38 cellular contexts compared by ENCODE assay signal in the genomic region with DNA sequence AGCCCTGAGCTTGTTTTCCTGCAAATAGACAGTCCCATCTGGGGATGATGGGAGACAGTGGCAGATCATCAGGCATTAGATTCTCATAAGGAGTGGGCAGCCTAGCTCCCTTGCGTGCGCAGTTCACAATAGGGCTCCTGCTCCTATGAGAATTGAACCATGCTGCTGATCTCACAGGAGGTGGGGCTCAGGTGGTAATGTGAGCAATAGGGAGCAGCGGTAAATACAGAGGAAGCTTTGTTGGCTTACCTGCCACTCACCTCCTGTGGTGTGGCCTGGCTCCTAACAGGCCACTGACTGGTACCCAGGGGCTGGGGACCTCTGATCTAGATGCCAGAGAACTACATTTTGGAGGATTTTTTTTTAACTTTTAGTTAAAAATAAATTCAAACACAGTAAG.
"Had no signal": no experiment of that assay in that cellular context is flagged by ENCODE, and none has a peak within 500 bp of the region (broad histone marks: within the 10 kb centered on the region; RNA-seq: fewer than 3 reads in every experiment).

No MANE protein-coding gene starts in this region.

- H3K4me1 Mint-ChIP-seq: activated naive CD4-positive, alpha-beta T cell treated with anti-CD3 and anti-CD28 coated beads, Interleukin-2, amount 10 ng/mL, durations not matched to agents 7 days and 5 days; activated naive CD4-positive, alpha-beta T cell treated with anti-CD3 and anti-CD28 coated beads, Interleukin-2, amount 50 U/mL, for 24 hours; activated naive CD8-positive, alpha-beta T cell treated with anti-CD3 and anti-CD28 coated beads for 36 hours; activated naive CD8-positive, alpha-beta T cell treated with anti-CD3 and anti-CD28 coated beads, Interleukin-2, amount 10 ng/mL, durations not matched to agents 7 days and 5 days; activated naive CD8-positive, alpha-beta T cell treated with anti-CD3 and anti-CD28 coated beads, Interleukin-2, amount 50 U/mL, for 24 hours; activated T-helper 17 cell treated with anti-CD3 and anti-CD28 coated beads, Interleukin-2, amount 50 U/mL, for 72 hours; central memory CD8-positive, alpha-beta T cell had no signal

- H3K4me3 Mint-ChIP-seq: activated naive CD4-positive, alpha-beta T cell treated with anti-CD3 and anti-CD28 coated beads for 36 hours; activated naive CD4-positive, alpha-beta T cell treated with anti-CD3 and anti-CD28 coated beads, Interleukin-2, amount 10 ng/mL, durations not matched to agents 7 days and 5 days; activated naive CD4-positive, alpha-beta T cell treated with anti-CD3 and anti-CD28 coated beads, Interleukin-2, amount 50 U/mL, for 24 hours; activated naive CD8-positive, alpha-beta T cell; activated naive CD8-positive, alpha-beta T cell treated with anti-CD3 and anti-CD28 coated beads for 36 hours; activated naive CD8-positive, alpha-beta T cell treated with anti-CD3 and anti-CD28 coated beads, Interleukin-2, amount 10 ng/mL, durations not matched to agents 7 days and 5 days; activated naive CD8-positive, alpha-beta T cell treated with anti-CD3 and anti-CD28 coated beads, Interleukin-2, amount 50 U/mL, for 24 hours; activated T-cell treated with anti-CD3 and anti-CD28 coated beads, Interleukin-2, amount 50 U/mL, for 24 hours; activated T-cell treated with anti-CD3 and anti-CD28 coated beads, Interleukin-2, amount 50 U/mL, for 4 hours; activated T-cell treated with anti-CD3 and anti-CD28 coated beads, Interleukin-2, amount 50 U/mL, for 72 hours; activated T-helper 1 cell treated with anti-CD3 and anti-CD28 coated beads, Interleukin-12 subunit alpha, Interleukin-12 subunit beta, Interleukin-2, Interleukin-4 antibody, amounts not matched to agents 30 ng/mL and 10 ng/mL and 1 ng/mL, durations not matched to agents 14 hours and 24 hours and 36 hours; activated T-helper 17 cell treated with anti-CD3 and anti-CD28 coated beads, Interleukin-2, amount 50 U/mL, for 72 hours; brain; central memory CD8-positive, alpha-beta T cell had no signal

- H3K4me1 ChIP-seq: adrenal gland, ascending aorta, body of pancreas, breast epithelium had no signal

- H3K9me3 ChIP-seq: adrenal gland, ascending aorta, body of pancreas, breast epithelium had no signal

- H3K36me3 ChIP-seq: adrenal gland, ascending aorta, brain microvascular endothelial cell, breast epithelium, cardiac muscle cell had no signal

- H3K4me3 ChIP-seq: adrenal gland, ascending aorta, body of pancreas, breast epithelium, cardiac muscle cell had no signal

- H3K27ac ChIP-seq: adrenal gland, ascending aorta, body of pancreas, brain microvascular endothelial cell, breast epithelium, cardiac muscle cell had no signal

- DNase-seq: activated effector memory CD4-positive, alpha-beta T cell treated with anti-CD3 and anti-CD28 coated beads, Interleukin-2, amount 50 U/mL, for 16 hours; activated effector memory CD4-positive, alpha-beta T cell treated with Interleukin-2 at 50 U/mL for 16 hours; activated gamma-delta T cell; activated gamma-delta T cell treated with Interleukin-2 at 50 U/mL for 16 hours; activated naive CD4-positive, alpha-beta T cell; activated naive CD4-positive, alpha-beta T cell treated with anti-CD3 and anti-CD28 coated beads for 36 hours; activated naive CD4-positive, alpha-beta T cell treated with anti-CD3 and anti-CD28 coated beads, Interleukin-2, amount 10 ng/mL, durations not matched to agents 7 days and 5 days; activated naive CD4-positive, alpha-beta T cell treated with anti-CD3 and anti-CD28 coated beads, Interleukin-2, amount 50 U/mL, for 16 hours; activated naive CD4-positive, alpha-beta T cell treated with Interleukin-2 at 50 U/mL for 16 hours; activated naive CD8-positive, alpha-beta T cell treated with anti-CD3 and anti-CD28 coated beads for 36 hours; activated naive CD8-positive, alpha-beta T cell treated with anti-CD3 and anti-CD28 coated beads, Interleukin-2, amount 10 ng/mL, durations not matched to agents 7 days and 5 days; activated naive CD8-positive, alpha-beta T cell treated with anti-CD3 and anti-CD28 coated beads, Interleukin-2, amount 50 U/mL, for 24 hours; activated T-cell treated with anti-CD3 and anti-CD28 coated beads, Interleukin-2, amount 50 U/mL, for 1 hour; activated T-cell treated with anti-CD3 and anti-CD28 coated beads, Interleukin-2, amount 50 U/mL, for 24 hours; activated T-cell treated with anti-CD3 and anti-CD28 coated beads, Interleukin-2, amount 50 U/mL, for 4 hours; activated T-cell treated with anti-CD3 and anti-CD28 coated beads, Interleukin-2, amount 50 U/mL, for 48 hours; activated T-cell treated with anti-CD3 and anti-CD28 coated beads, Interleukin-2, amount 50 U/mL, for 72 hours; adrenal gland; amniotic stem cell; amygdala; anterior cingulate cortex; aorta; body of pancreas; brain microvascular endothelial cell; caudate nucleus; central memory CD4-positive, alpha-beta T cell; cerebellar nuclear complex had no signal

- H3K36me3 Mint-ChIP-seq: activated naive CD4-positive, alpha-beta T cell treated with anti-CD3 and anti-CD28 coated beads, Interleukin-2, amount 10 ng/mL, durations not matched to agents 7 days and 5 days; activated naive CD4-positive, alpha-beta T cell treated with anti-CD3 and anti-CD28 coated beads, Interleukin-2, amount 50 U/mL, for 24 hours; activated naive CD4-positive, alpha-beta T cell treated with anti-CD3 and anti-CD28 coated beads, Interleukin-2, amount 50 U/mL, for 72 hours; activated naive CD8-positive, alpha-beta T cell; activated naive CD8-positive, alpha-beta T cell treated with anti-CD3 and anti-CD28 coated beads for 36 hours; activated naive CD8-positive, alpha-beta T cell treated with anti-CD3 and anti-CD28 coated beads, Interleukin-2, amount 10 ng/mL, durations not matched to agents 7 days and 5 days had no signal

- ATAC-seq: activated naive CD4-positive, alpha-beta T cell treated with anti-CD3 and anti-CD28 coated beads, Interleukin-2, amount 50 U/mL, for 72 hours; activated naive CD8-positive, alpha-beta T cell treated with anti-CD3 and anti-CD28 coated beads, Interleukin-2, amount 50 U/mL, for 24 hours; activated T-cell treated with anti-CD3 and anti-CD28 coated beads, Interleukin-2, amount 50 U/mL, for 4 hours; activated T-cell treated with anti-CD3 and anti-CD28 coated beads, Interleukin-2, amount 50 U/mL, for 72 hours; activated T-helper 17 cell treated with anti-CD3 and anti-CD28 coated beads, Interleukin-2, amount 50 U/mL, for 72 hours; body of pancreas had no signal

- H3K9me3 Mint-ChIP-seq: activated naive CD4-positive, alpha-beta T cell treated with anti-CD3 and anti-CD28 coated beads for 36 hours; activated naive CD4-positive, alpha-beta T cell treated with anti-CD3 and anti-CD28 coated beads, Interleukin-2, amount 10 ng/mL, durations not matched to agents 7 days and 5 days; activated naive CD8-positive, alpha-beta T cell treated with anti-CD3 and anti-CD28 coated beads, Interleukin-2, amount 10 ng/mL, durations not matched to agents 7 days and 5 days; activated naive CD8-positive, alpha-beta T cell treated with anti-CD3 and anti-CD28 coated beads, Interleukin-2, amount 50 U/mL, for 24 hours; activated T-cell treated with anti-CD3 and anti-CD28 coated beads, Interleukin-2, amount 50 U/mL, for 24 hours; activated T-cell treated with anti-CD3 and anti-CD28 coated beads, Interleukin-2, amount 50 U/mL, for 4 hours; activated T-helper 1 cell treated with anti-CD3 and anti-CD28 coated beads, Interleukin-12 subunit alpha, Interleukin-12 subunit beta, Interleukin-2, Interleukin-4 antibody, amounts not matched to agents 30 ng/mL and 10 ng/mL and 1 ng/mL, durations not matched to agents 14 hours and 24 hours and 36 hours; activated T-helper 2 cell treated with anti-CD3 and anti-CD28 coated beads, Interferon-gamma antibody, Interleukin-2, Interleukin-4, amounts not matched to agents 10 μg/mL and 5 μg/mL and 100 μg/mL, durations not matched to agents 14 hours and 24 hours and 36 hours had no signal

- H3K27me3 Mint-ChIP-seq: activated naive CD4-positive, alpha-beta T cell treated with anti-CD3 and anti-CD28 coated beads, Interleukin-2, amount 10 ng/mL, durations not matched to agents 7 days and 5 days; activated naive CD8-positive, alpha-beta T cell treated with anti-CD3 and anti-CD28 coated beads, Interleukin-2, amount 10 ng/mL, durations not matched to agents 7 days and 5 days; activated T-cell treated with anti-CD3 and anti-CD28 coated beads, Interleukin-2, amount 50 U/mL, for 24 hours; activated T-helper 17 cell treated with anti-CD3 and anti-CD28 coated beads, Interleukin-2, amount 50 U/mL, for 72 hours; central memory CD8-positive, alpha-beta T cell had no signal

- H3K27ac Mint-ChIP-seq: activated naive CD4-positive, alpha-beta T cell treated with anti-CD3 and anti-CD28 coated beads for 36 hours; activated naive CD4-positive, alpha-beta T cell treated with anti-CD3 and anti-CD28 coated beads, Interleukin-2, amount 10 ng/mL, durations not matched to agents 7 days and 5 days; activated naive CD4-positive, alpha-beta T cell treated with anti-CD3 and anti-CD28 coated beads, Interleukin-2, amount 50 U/mL, for 24 hours; activated naive CD4-positive, alpha-beta T cell treated with anti-CD3 and anti-CD28 coated beads, Interleukin-2, amount 50 U/mL, for 72 hours; activated naive CD8-positive, alpha-beta T cell; activated naive CD8-positive, alpha-beta T cell treated with anti-CD3 and anti-CD28 coated beads for 36 hours; activated naive CD8-positive, alpha-beta T cell treated with anti-CD3 and anti-CD28 coated beads, Interleukin-2, amount 10 ng/mL, durations not matched to agents 7 days and 5 days; activated naive CD8-positive, alpha-beta T cell treated with anti-CD3 and anti-CD28 coated beads, Interleukin-2, amount 50 U/mL, for 24 hours; activated T-cell treated with anti-CD3 and anti-CD28 coated beads, Interleukin-2, amount 50 U/mL, for 24 hours; activated T-cell treated with anti-CD3 and anti-CD28 coated beads, Interleukin-2, amount 50 U/mL, for 72 hours; activated T-helper 1 cell treated with anti-CD3 and anti-CD28 coated beads, Interleukin-12 subunit alpha, Interleukin-12 subunit beta, Interleukin-2, Interleukin-4 antibody, amounts not matched to agents 30 ng/mL and 10 ng/mL and 1 ng/mL, durations not matched to agents 14 hours and 24 hours and 36 hours; activated T-helper 17 cell treated with anti-CD3 and anti-CD28 coated beads, Interleukin-2, amount 50 U/mL, for 72 hours; activated T-helper 2 cell treated with anti-CD3 and anti-CD28 coated beads, Interferon-gamma antibody, Interleukin-2, Interleukin-4, amounts not matched to agents 10 μg/mL and 5 μg/mL and 100 μg/mL, durations not matched to agents 14 hours and 24 hours and 36 hours; brain had no signal
